ENCODE assay signal across 1 cellular context in genomic region chr2:69637923-69638322, GRCh38.
TF ChIP-seq lines count a peak whose summit lies in the region.

No MANE protein-coding gene starts in this region.

TF ChIP-seq in neural cell, 6 proteins besides CTCF, POLR2A, EP300 and RAD21 (continued from another document):
- TF ChIP-seq EZH2 (IDR thresholded peaks at IDR 0.05; ENCODE audit: borderline replicate concordance, insufficient read depth, low read length, poor library complexity, severe bottlenecking) (no peak), POLR2AphosphoS5 (IDR thresholded peaks at IDR 0.05) (no peak), MXI1 (conservative IDR thresholded peaks at IDR 0.05; ENCODE audit: poor library complexity, severe bottlenecking) (no peak)
TF ChIP-seq in neural cell: peak in this region for 0.
